18 cellular contexts compared by ENCODE assay signal in genomic region chr21:37927711-37928110, GRCh38. TPM values are rescaled to one million over a fixed set of nuclear protein-coding genes. Genes with fewer than 3 reads are reported as not detected.
DNase-seq lines count a peak whose midpoint lies in the region; ATAC-seq and TF ChIP-seq lines count a peak whose summit lies in the region.
"Had no signal": no experiment of that assay in that cellular context is flagged by ENCODE, and none has a peak within 500 bp of the region (broad histone marks: within the 10 kb centered on the region; RNA-seq: fewer than 3 reads in every experiment).

No MANE protein-coding gene starts in this region.

- H4K20me1 ChIP-seq in smooth muscle cell (ENCODE audit: low read depth): no peaks in the 10 kb centered on the region

- no peaks in the 10 kb centered on the region for H3K4me1 Mint-ChIP-seq in stimulated activated naive B cell treated with anti-CD40 and anti-IgM and Interleukin-4, amounts not matched to agents 10 μg/mL and 1 μg/mL and 100 μg/mL, for 72 hours

- CTCF ChIA-PET in HEK293 (lab: Yijun Ruan, JAX): interaction anchor here (0.6 to 1.0 kb wide), 2 partner anchors 11 to 27 kb away, joined by 3 read pairs; no protein-coding TSS in a partner anchor

- H3K4me1 ChIP-seq in HEK293 (ENCODE audit: control insufficient read depth, insufficient read depth, low read length) (no peaks in the 10 kb centered on the region), smooth muscle cell (ENCODE audit: low read depth) (no peaks in the 10 kb centered on the region)
- H3K4me1 ChIP-seq: Caco-2 had no signal

- no peak for ATAC-seq in stimulated activated naive B cell treated with anti-CD40 and anti-IgM and Interleukin-4, amounts not matched to agents 10 μg/mL and 1 μg/mL and 100 μg/mL, for 72 hours (replicated peaks)
- ATAC-seq: HCT116 had no signal

- no peak overlapping the region for H3K9ac ChIP-seq in smooth muscle cell (ENCODE audit: low read depth)

- DNase-seq in ELR (ENCODE audit: low read depth): peak; percentile 33
- peak; percentile 43 for DNase-seq in amniotic epithelial cell (ENCODE audit: low read depth)
- DNase-seq in smooth muscle cell (lab: John Stamatoyannopoulos, UW; ENCODE audit: unreplicated experiment): no peak
- DNase-seq in HuH-7 (ENCODE audit: low spot score): no peak
- no peak for DNase-seq in NCI-H1105 (lab: John Stamatoyannopoulos, UW)
- DNase-seq in stimulated activated naive B cell treated with anti-CD40 and anti-IgM and Interleukin-4, amounts not matched to agents 10 μg/mL and 1 μg/mL and 100 μg/mL, for 72 hours: no peak
- DNase-seq: ACHN; Caco-2; CD4-positive, alpha-beta T cell; GF-D8; GOT3; H7; KBM-7 had no signal

- 72% methylated on average over 3 of the region's 3 CpGs for WGBS in smooth muscle cell (ENCODE audit: low lambda C conversion rate)

- H3K4me3 Mint-ChIP-seq in stimulated activated naive B cell treated with anti-CD40 and anti-IgM and Interleukin-4, amounts not matched to agents 10 μg/mL and 1 μg/mL and 100 μg/mL, for 72 hours: no peak overlapping the region
- H3K4me3 Mint-ChIP-seq: CD4-positive, alpha-beta T cell; IgD-negative memory B cell had no signal

- peaks cover 3 to 16% of the 10 kb centered on the region in 2 donors for H3K27me3 Mint-ChIP-seq in stimulated activated naive B cell treated with anti-CD40 and anti-IgM and Interleukin-4, amounts not matched to agents 10 μg/mL and 1 μg/mL and 100 μg/mL, for 72 hours

- POLR2A ChIA-PET in HEK293 (lab: Yijun Ruan, JAX): no interaction called here

- H2AFZ ChIP-seq in smooth muscle cell (ENCODE audit: low read depth): no peak overlapping the region

- H3K27ac ChIP-seq in HEK293 (ENCODE audit: extremely low read depth, low read depth, low read length): no peak overlapping the region
- H3K27ac ChIP-seq in smooth muscle cell (ENCODE audit: low read depth): peak overlapping the region; percentile 38
- H3K27ac ChIP-seq: C4-2B had no signal

- H3K36me3 ChIP-seq in HEK293 (ENCODE audit: control insufficient read depth in 2 of 2, insufficient read depth in 1 of 2, low read length in 2 of 2) (no peaks in the 10 kb centered on the region), smooth muscle cell (ENCODE audit: low read depth) (no peaks in the 10 kb centered on the region)

- H3K79me2 ChIP-seq in smooth muscle cell (ENCODE audit: low read depth): no peaks in the 10 kb centered on the region

- H3K9me3 ChIP-seq in HEK293 (ENCODE audit: control insufficient read depth, insufficient read depth, low read depth, low read length) (no peaks in the 10 kb centered on the region), smooth muscle cell (replicated peaks; ENCODE audit: low read depth) (no peaks in the 10 kb centered on the region)
- H3K9me3 ChIP-seq: Caco-2 had no signal

- H3K36me3 Mint-ChIP-seq in stimulated activated naive B cell treated with anti-CD40 and anti-IgM and Interleukin-4, amounts not matched to agents 10 μg/mL and 1 μg/mL and 100 μg/mL, for 72 hours: no peaks in the 10 kb centered on the region

- H3F3A ChIP-seq in smooth muscle cell (ENCODE audit: low read depth): no peaks in the 10 kb centered on the region

- TF ChIP-seq CTCF in HEK293 (tag by site-specific recombination; IDR thresholded peaks at IDR 0.05) (no peak), smooth muscle cell (IDR thresholded peaks at IDR 0.05; ENCODE audit: borderline replicate concordance, insufficient read depth, poor library complexity, severe bottlenecking) (no peak)

- H3K27me3 ChIP-seq in smooth muscle cell (ENCODE audit: low read depth): no peaks in the 10 kb centered on the region

- H3K27ac Mint-ChIP-seq in stimulated activated naive B cell treated with anti-CD40 and anti-IgM and Interleukin-4, amounts not matched to agents 10 μg/mL and 1 μg/mL and 100 μg/mL, for 72 hours: no peak overlapping the region
- H3K27ac Mint-ChIP-seq: CD4-positive, alpha-beta T cell; IgD-negative memory B cell had no signal

- H3K4me3 ChIP-seq in HEK293 (ENCODE audit: low read depth, low read length) (no peak overlapping the region), smooth muscle cell (no peak overlapping the region)

- H3K9me3 Mint-ChIP-seq in stimulated activated naive B cell treated with anti-CD40 and anti-IgM and Interleukin-4, amounts not matched to agents 10 μg/mL and 1 μg/mL and 100 μg/mL, for 72 hours: peaks cover 7% of the 10 kb centered on the region in 2 donors

- no peak overlapping the region for H3K4me2 ChIP-seq in smooth muscle cell

TF ChIP-seq in HEK293, 187 proteins besides CTCF, POLR2A, EP300 and RAD21:
- TF ChIP-seq ATF2 (tag by site-specific recombination; IDR thresholded peaks at IDR 0.05; ENCODE audit: low read depth) (peak; percentile 24; the same call in 1 of the 2 replicates), ZBTB49 (tag by site-specific recombination; IDR thresholded peaks at IDR 0.05; ENCODE audit: low read depth) (no peak), ZNF133 (tag by site-specific recombination; IDR thresholded peaks at IDR 0.05) (no peak)
TF ChIP-seq in HEK293: peak in this region for 1.

RNA-seq across cellular contexts. Expression of gene KCNJ6, which starts 11.5 kb away (rescaled TPM):
- 0.27 and 0.40 TPM in 2 replicates for total RNA-seq in smooth muscle cell
- polyA plus RNA-seq in smooth muscle cell: 0.15 and 0.28 TPM in 2 replicates
- total RNA-seq: Caco-2; CD4-positive, alpha-beta T cell; H7; HT-29 had no signal
- polyA plus RNA-seq: IgD-negative memory B cell had no signal

Comparison
In these comparisons a context has a peak if more than half of its experiments do, and no peak if none do; other contexts are left out.
1. DNase-seq: peak in ELR (single experiment) and amniotic epithelial cell (single experiment); none in smooth muscle cell (single experiment), HuH-7 (single experiment), NCI-H1105 (single experiment) and stimulated activated naive B cell treated with anti-CD40 and anti-IgM and Interleukin-4, amounts not matched to agents 10 μg/mL and 1 μg/mL and 100 μg/mL, for 72 hours (single experiment).